ENCODE assay signal across 10 cellular contexts in the genomic region with DNA sequence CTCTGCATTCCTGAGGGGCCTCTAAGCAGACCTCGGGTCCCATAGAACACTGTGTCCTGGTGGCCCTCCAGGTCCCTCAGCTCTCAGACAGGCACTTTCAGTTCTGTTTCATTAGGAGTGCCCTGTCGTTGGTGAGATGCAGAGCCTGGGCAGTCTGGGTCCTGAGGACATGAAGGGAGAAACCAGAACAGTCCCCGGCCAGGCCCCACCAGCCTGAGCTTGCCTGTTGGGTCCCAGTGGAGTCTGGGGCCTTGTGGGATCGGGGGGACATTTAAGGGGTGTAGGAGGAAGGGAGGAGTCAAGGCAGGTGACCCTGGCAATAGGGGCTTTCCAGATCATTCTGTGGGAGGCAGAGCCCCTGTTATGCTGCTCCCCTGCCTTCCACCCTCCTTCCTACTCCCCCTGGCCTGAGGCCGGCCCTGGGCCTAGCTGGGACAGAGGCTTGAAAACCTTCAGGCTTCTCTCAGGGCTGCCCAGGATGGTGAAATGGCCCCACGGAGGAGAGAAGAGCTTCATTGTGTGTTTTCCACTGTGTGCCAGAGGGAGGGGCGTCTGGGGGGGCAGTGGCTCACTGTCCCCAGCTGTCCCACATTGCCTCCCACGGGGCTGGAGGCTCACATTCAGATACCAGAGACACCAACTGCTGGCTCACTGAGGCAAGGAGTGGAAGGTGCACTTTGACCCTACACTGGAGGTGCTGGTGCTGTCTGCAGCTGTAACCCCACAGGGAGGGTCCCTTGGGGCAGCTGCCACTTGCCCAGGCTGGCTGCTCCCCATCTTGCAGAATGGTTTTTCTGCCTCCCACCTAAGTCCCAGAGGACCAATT. TPM values are rescaled to one million over a fixed set of nuclear protein-coding genes. Genes with fewer than 3 reads are reported as not detected.
A peak's percentile ranks its signal among the peaks of the same experiment; 100 is the strongest.
DNase-seq lines count a peak whose midpoint lies in the region; ATAC-seq and TF ChIP-seq lines count a peak whose summit lies in the region.
"Had no signal": no experiment of that assay in that cellular context is flagged by ENCODE, and none has a peak within 500 bp of the region (broad histone marks: within the 10 kb centered on the region; RNA-seq: fewer than 3 reads in every experiment).

No MANE protein-coding gene starts in this region.

- intact Hi-C loops in MCF 10A (cut with micrococcal nuclease): no loop called here

- POLR2A ChIA-PET in MCF 10A (lab: Yijun Ruan, JAX): no interaction called here

- CTCF ChIA-PET in MCF 10A (lab: Yijun Ruan, JAX): interaction anchor here (0.7 to 1.6 kb wide), 2 partner anchors 13 to 22 kb away, joined by 3 read pairs; no protein-coding TSS in a partner anchor

- H4K20me1 ChIP-seq in neural progenitor cell (ENCODE audit: low read depth): no peaks in the 10 kb centered on the region

- DNase-seq in HL-60 (ENCODE audit: low read depth in 1 of 2, low spot score in 1 of 2) (no peak), neural progenitor cell (ENCODE audit: low spot score) (no peak), MCF 10A (ENCODE audit: unreplicated experiment) (no peak)
- DNase-seq in activated CD4-positive, alpha-beta T cell treated with anti-CD3 and anti-CD28 coated beads, Interleukin-2, amount 50 U/mL, for 48 hours: no peak
- DNase-seq: stimulated activated CD4-positive, alpha-beta T cell treated with anti-CD3 and anti-CD28 coated beads, Interleukin-4, amount 100 ng/mL, for 4 hours had no signal

- H3F3A ChIP-seq in neural progenitor cell (ENCODE audit: low read depth): peaks cover 7% of the 10 kb centered on the region

- H3K4me1 Mint-ChIP-seq in neural progenitor cell: peaks cover 38% of the 10 kb centered on the region
- no peaks in the 10 kb centered on the region for H3K4me1 Mint-ChIP-seq in MCF 10A (ENCODE audit: insufficient read depth, unreplicated experiment)

- no peak overlapping the region for H3K4me2 ChIP-seq in neural progenitor cell

- no peaks in the 10 kb centered on the region for H3K9me3 Mint-ChIP-seq in neural progenitor cell
- no peaks in the 10 kb centered on the region for H3K9me3 Mint-ChIP-seq in MCF 10A (ENCODE audit: unreplicated experiment)

- peaks cover 37% of the 10 kb centered on the region for H3K4me1 ChIP-seq in neural progenitor cell

- H3K36me3 Mint-ChIP-seq in neural progenitor cell: no peaks in the 10 kb centered on the region
- no peaks in the 10 kb centered on the region for H3K36me3 Mint-ChIP-seq in MCF 10A (ENCODE audit: insufficient read depth, unreplicated experiment)

- H3K27ac ChIP-seq in HL-60 (replicated peaks): peak overlapping the region; percentile 57
- no peak overlapping the region for H3K27ac ChIP-seq in neural progenitor cell

- BruUV-seq in MCF 10A (replicated peaks; lab: Mats Ljungman, UMichigan): no TSS peak

- no peaks in the 10 kb centered on the region for H3K9me3 ChIP-seq in neural progenitor cell (ENCODE audit: low read depth)

- H3K9ac ChIP-seq in neural progenitor cell: no peak overlapping the region

- TF ChIP-seq CTCF in HL-60 (IDR thresholded peaks at IDR 0.05; ENCODE audit: insufficient read depth, low read length): no peak
- no peak for TF ChIP-seq CTCF in neural progenitor cell (IDR thresholded peaks at IDR 0.05)
- TF ChIP-seq CTCF in MCF 10A (IDR thresholded peaks at IDR 0.05; ENCODE audit: unreplicated experiment): no peak

- H3K27me3 ChIP-seq in HL-60 (ENCODE audit: insufficient read depth, poor library complexity, severe bottlenecking): no peaks in the 10 kb centered on the region
- no peaks in the 10 kb centered on the region for H3K27me3 ChIP-seq in neural progenitor cell

- H2AFZ ChIP-seq in neural progenitor cell (replicated peaks): no peak overlapping the region

- H3K79me2 ChIP-seq in neural progenitor cell (ENCODE audit: low read depth): peaks cover 4% of the 10 kb centered on the region

- peak overlapping the region; percentile 58 for H3K4me3 Mint-ChIP-seq in neural progenitor cell
- no peak overlapping the region for H3K4me3 Mint-ChIP-seq in MCF 10A (ENCODE audit: unreplicated experiment)

- no peak overlapping the region for H3K4me3 ChIP-seq in HL-60 (replicated peaks; ENCODE audit: insufficient read depth, low read length)
- no peak overlapping the region for H3K4me3 ChIP-seq in neural progenitor cell

- H3K27me3 Mint-ChIP-seq in neural progenitor cell (ENCODE audit: insufficient read depth, low read depth) (peaks cover 18% of the 10 kb centered on the region), MCF 10A (ENCODE audit: insufficient read depth, unreplicated experiment) (no peaks in the 10 kb centered on the region)

- H3K27ac Mint-ChIP-seq in neural progenitor cell (no peak overlapping the region), MCF 10A (ENCODE audit: low read depth, unreplicated experiment) (no peak overlapping the region)

- ATAC-seq in GM18498 (IDR thresholded peaks at IDR 0.05; ENCODE audit: unreplicated experiment) (peak; percentile 46), GM21515 (IDR thresholded peaks at IDR 0.05; ENCODE audit: unreplicated experiment) (peak; percentile 43), GM21526 (IDR thresholded peaks at IDR 0.05; ENCODE audit: low FRiP score, unreplicated experiment) (no peak), GM21717 (IDR thresholded peaks at IDR 0.05; ENCODE audit: unreplicated experiment) (no peak)

- no peaks in the 10 kb centered on the region for H3K36me3 ChIP-seq in neural progenitor cell

RNA-seq across cellular contexts. Expression of a gene that starts 26.6 kb away (rescaled TPM):
- total RNA-seq in neural progenitor cell (ENCODE audit: low replicate concordance) (3.1 and 6.2 TPM in 2 replicates), MCF 10A (2022) (not detected in 2 replicates)
- total RNA-seq: activated CD8-positive, alpha-beta memory T cell treated with anti-CD3 and anti-CD28 coated beads for 36 hours had no signal

RNA-seq across cellular contexts. Expression of a gene that starts 37.7 kb away (rescaled TPM):
- total RNA-seq in neural progenitor cell (ENCODE audit: low replicate concordance) (11.1 and 14.1 TPM in 2 replicates), MCF 10A (2022) (96.8 and 107 TPM in 2 replicates)

RNA-seq across cellular contexts. Expression of a gene that starts 52.0 kb away (rescaled TPM):
- total RNA-seq in neural progenitor cell (ENCODE audit: low replicate concordance): 0.03 TPM in 1 of 2 replicates, not detected in the other
- 0.09 and 0.32 TPM in 2 replicates for total RNA-seq in MCF 10A (2022)

RNA-seq across cellular contexts. Expression of a gene that starts 59.7 kb away (rescaled TPM):
- total RNA-seq in neural progenitor cell (ENCODE audit: low replicate concordance) (13.5 and 31.1 TPM in 2 replicates), MCF 10A (2022) (13.0 and 23.1 TPM in 2 replicates)

Comparison
In these comparisons a context has a peak if more than half of its experiments do, and no peak if none do; other contexts are left out.
1. ATAC-seq: peak in GM18498 (single experiment) and GM21515 (single experiment); none in GM21526 (single experiment) and GM21717 (single experiment).